9 cellular contexts compared by ENCODE assay signal in genomic region chrX:38175140-38175539, GRCh38. TPM values are rescaled to one million over a fixed set of nuclear protein-coding genes. Genes with fewer than 3 reads are reported as not detected.
A peak's percentile ranks its signal among the peaks of the same experiment; 100 is the strongest.
DNase-seq lines count a peak whose midpoint lies in the region; ATAC-seq and TF ChIP-seq lines count a peak whose summit lies in the region.
"Had no signal": no experiment of that assay in that cellular context is flagged by ENCODE, and none has a peak within 500 bp of the region (broad histone marks: within the 10 kb centered on the region; RNA-seq: fewer than 3 reads in every experiment).

No MANE protein-coding gene starts in this region.

- TF ChIP-seq CTCF in NB4 (IDR thresholded peaks at IDR 0.05; ENCODE audit: low read depth, low read length) (peak; percentile 29), WERI-Rb-1 (IDR thresholded peaks at IDR 0.05; ENCODE audit: low read depth, low read length) (peak; percentile 85), omental fat pad (IDR thresholded peaks at IDR 0.05) (no peak)

- no peaks in the 10 kb centered on the region for H3K9me3 ChIP-seq in WERI-Rb-1 (ENCODE audit: severe bottlenecking)
- H3K9me3 ChIP-seq: neutrophil had no signal

- H3K4me3 ChIP-seq in NB4 (ENCODE audit: low read depth, low read length): no peak overlapping the region
- H3K4me3 ChIP-seq in WERI-Rb-1 (ENCODE audit: low read depth, low read length): no peak overlapping the region

- ATAC-seq in left colon: peak; percentile 90
- no peak for ATAC-seq in omental fat pad (ENCODE audit: low FRiP score)
- no peak for ATAC-seq in GM18861 (IDR thresholded peaks at IDR 0.05; ENCODE audit: unreplicated experiment)

- H3K27me3 ChIP-seq in WERI-Rb-1 (ENCODE audit: insufficient read depth, low read depth, severe bottlenecking): peaks cover 8% of the 10 kb centered on the region
- H3K27me3 ChIP-seq: neutrophil had no signal

- DNase-seq in NCI-H510A treated with DMSO at 0.1 percent for 48 hours (lab: John Stamatoyannopoulos, UW): peak; percentile 29
- no peak for DNase-seq in NCI-H510A (lab: John Stamatoyannopoulos, UW)
- DNase-seq in NB4 (ENCODE audit: low read depth): peak; percentile 43
- peak; percentile 47 for DNase-seq in WERI-Rb-1
- peak in 1 of 2 donors; percentile 23 for DNase-seq in left colon
- DNase-seq in omental fat pad (ENCODE audit: low spot score): no peak
- DNase-seq in DMS79 (lab: John Stamatoyannopoulos, UW): no peak

- TF ChIP-seq POLR2A in NB4 (IDR thresholded peaks at IDR 0.05; ENCODE audit: extremely low read depth, insufficient read length): no peak

- intact Hi-C loops in left colon (cut with DNase I, micrococcal nuclease): loop anchor here in 1 of 2 donors (10.0 kb wide), 1 partner anchor 420 kb away; no protein-coding TSS in a partner anchor

- no peaks in the 10 kb centered on the region for H3K36me3 ChIP-seq in WERI-Rb-1
- H3K36me3 ChIP-seq: neutrophil had no signal

- H3K27ac ChIP-seq in WERI-Rb-1: no peak overlapping the region
- H3K27ac ChIP-seq: neutrophil had no signal

RNA-seq across cellular contexts. Expression of gene SRPX, which starts 45.5 kb away (rescaled TPM):
- total RNA-seq in left colon (10 to 100 TPM; 11.9 to 26.0 TPM), omental fat pad (100 to 1,000 TPM; 250 to 432 (median 374) TPM)

Comparison
In these comparisons a context has a peak if more than half of its experiments do, and no peak if none do; other contexts are left out.
1. DNase-seq: peak in NCI-H510A treated with DMSO at 0.1 percent for 48 hours (single experiment), NB4 (single experiment) and WERI-Rb-1 (single experiment); none in NCI-H510A (single experiment), omental fat pad (single experiment) and DMS79 (single experiment).
2. CTCF ChIP-seq: peak in NB4 (single experiment) and WERI-Rb-1 (single experiment); none in omental fat pad (0 of 3).
3. RNA of gene SRPX, which starts 45.5 kb away (total RNA-seq): 250 to 432 TPM in omental fat pad; 11.9 to 26.0 TPM in left colon; every median in the first group is over 4 times any median in the second.